Comparison of ENCODE assay signal across 10 cellular contexts in the genomic region with DNA sequence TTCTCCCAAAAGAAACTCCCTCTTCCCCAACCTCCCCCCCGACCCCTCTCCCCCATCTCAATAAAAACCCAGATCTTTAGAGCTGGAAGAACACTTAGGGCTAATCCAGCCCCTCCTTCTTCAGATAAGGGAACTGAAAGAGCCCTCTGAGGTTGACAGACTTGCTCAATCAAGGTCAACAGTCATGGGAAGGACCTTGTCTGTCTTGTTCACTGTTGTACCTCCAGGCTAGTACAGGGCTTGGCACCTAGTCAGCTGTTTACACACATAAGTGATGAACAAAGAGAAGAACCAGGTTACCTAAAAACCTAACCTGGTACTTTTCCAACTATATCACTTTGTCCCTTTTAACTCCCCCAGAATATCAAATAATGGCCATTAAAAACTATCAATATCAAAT. TPM values are rescaled to one million over a fixed set of nuclear protein-coding genes. Genes with fewer than 3 reads are reported as not detected.
DNase-seq lines count a peak whose midpoint lies in the region; ATAC-seq and TF ChIP-seq lines count a peak whose summit lies in the region.
"Had no signal": no experiment of that assay in that cellular context is flagged by ENCODE, and none has a peak within 500 bp of the region (broad histone marks: within the 10 kb centered on the region; RNA-seq: fewer than 3 reads in every experiment).

No MANE protein-coding gene starts in this region.

- no peak overlapping the region for H3K27ac Mint-ChIP-seq in activated CD8-positive, alpha-beta memory T cell treated with anti-CD3 and anti-CD28 coated beads, Interleukin-2, amount 10 ng/mL, durations not matched to agents 7 days and 5 days

- peaks cover 17 to 67% (median 44%) of the 10 kb centered on the region in 6 donors for H3K4me1 ChIP-seq in spleen

- H3K36me3 Mint-ChIP-seq in activated CD8-positive, alpha-beta memory T cell treated with anti-CD3 and anti-CD28 coated beads, Interleukin-2, amount 10 ng/mL, durations not matched to agents 7 days and 5 days: peaks cover 14% of the 10 kb centered on the region

- peak overlapping the region in 1 of 8 donors; percentile 82 for H3K4me3 ChIP-seq in spleen

- H3K9me3 Mint-ChIP-seq in activated CD8-positive, alpha-beta memory T cell treated with anti-CD3 and anti-CD28 coated beads, Interleukin-2, amount 10 ng/mL, durations not matched to agents 7 days and 5 days (ENCODE audit: low read depth): no peaks in the 10 kb centered on the region

- no peak for TF ChIP-seq CTCF in spleen (IDR thresholded peaks at IDR 0.05 in 8 of 11, conservative IDR thresholded peaks at IDR 0.05 in 3 of 11)

- H3K27ac ChIP-seq in spleen: peak overlapping the region in 6 of 8 donors; percentile 10 to 91 (median 86)

- no peaks in the 10 kb centered on the region for H3K27me3 ChIP-seq in spleen (replicated peaks in 1 of 7)

- in situ Hi-C loops in SK-MEL-5 (cut with HindIII; ENCODE audit: low pct_unique_long_range_greater_than_20kb, low sequenced_read_pairs): no loop called here

- no peak for TF ChIP-seq POLR2A in spleen (IDR thresholded peaks at IDR 0.05)

- H3K4me1 Mint-ChIP-seq in activated CD8-positive, alpha-beta memory T cell treated with anti-CD3 and anti-CD28 coated beads, Interleukin-2, amount 10 ng/mL, durations not matched to agents 7 days and 5 days: peaks cover 42% of the 10 kb centered on the region

- H3K4me3 Mint-ChIP-seq in activated CD8-positive, alpha-beta memory T cell treated with anti-CD3 and anti-CD28 coated beads, Interleukin-2, amount 10 ng/mL, durations not matched to agents 7 days and 5 days: peak overlapping the region; percentile 99

- no peaks in the 10 kb centered on the region for H3K36me3 ChIP-seq in spleen

- no peaks in the 10 kb centered on the region for H3K27me3 Mint-ChIP-seq in activated CD8-positive, alpha-beta memory T cell treated with anti-CD3 and anti-CD28 coated beads, Interleukin-2, amount 10 ng/mL, durations not matched to agents 7 days and 5 days

- intact Hi-C loops in spleen (cut with DNase I; ENCODE audit: low total_unique reads): loop anchor here (10.0 kb wide), 2 partner anchors 90 to 120 kb away; a partner anchor contains a TSS

- CTCF ChIA-PET in activated CD8-positive, alpha-beta memory T cell treated with anti-CD3 and anti-CD28 coated beads, Interleukin-2, amount 10 ng/mL, durations not matched to agents 7 days and 5 days (lab: Charles Lee): interaction anchor here (1.1 to 2.4 kb wide), 2 partner anchors 27 to 228 kb away, joined by 3 to 6 read pairs; no protein-coding TSS in a partner anchor

- no peak for ATAC-seq in activated CD8-positive, alpha-beta memory T cell treated with anti-CD3 and anti-CD28 coated beads, Interleukin-2, amount 10 ng/mL, durations not matched to agents 7 days and 5 days
- ATAC-seq in HG02610 (IDR thresholded peaks at IDR 0.05; ENCODE audit: unreplicated experiment): peak; percentile 43
- ATAC-seq in GM18858 (IDR thresholded peaks at IDR 0.05; ENCODE audit: unreplicated experiment): no peak

- no peak for DNase-seq in activated CD8-positive, alpha-beta memory T cell treated with anti-CD3 and anti-CD28 coated beads, Interleukin-2, amount 10 ng/mL, durations not matched to agents 7 days and 5 days
- DNase-seq in activated CD8-positive, alpha-beta memory T cell treated with anti-CD3 and anti-CD28 coated beads, Interleukin-2, amount 50 U/mL, for 48 hours: no peak
- DNase-seq in SK-MEL-5 (ENCODE audit: low read depth, low spot score) (peak; percentile 21), spleen (no peak), T1000 (lab: John Stamatoyannopoulos, UW) (no peak), SIG-M5 treated with dmso at 0.1 percent for 504 hours (lab: John Stamatoyannopoulos, UW; ENCODE audit: unreplicated experiment) (no peak)
- DNase-seq: central memory CD4-positive, alpha-beta T cell; NCI-H1417 treated with DMSO at 0.1 percent for 48 hours had no signal

- H3K9me3 ChIP-seq in spleen: no peaks in the 10 kb centered on the region

- WGBS in spleen, 5 donors: 68 to 86% (median 75%) methylated on average over 1 of the region's 1 CpG

RNA-seq across cellular contexts. Expression of a gene that starts 2.4 kb away (rescaled TPM):
- 10 to 100 TPM; 16.2 to 34.3 TPM for total RNA-seq in activated CD8-positive, alpha-beta memory T cell treated with anti-CD3 and anti-CD28 coated beads, Interleukin-2, amount 10 ng/mL, durations not matched to agents 7 days and 5 days
- 6.1 and 8.0 TPM in 2 replicates for total RNA-seq in SK-MEL-5 (2014; rRNA removed; shearing (Covaris generic))
- polyA plus RNA-seq in SK-MEL-5 (2015; cell fraction: cytosol; rRNA removed): 1.9 and 4.0 TPM in 2 replicates
- 10.9 and 15.2 TPM in 2 replicates for polyA plus RNA-seq in SK-MEL-5 (2015; cell fraction: nucleus; rRNA removed)
- 10 to 100 TPM; 16.8 to 24.1 (median 19.6) TPM for total RNA-seq in spleen
- polyA plus RNA-seq in spleen: 1 to 10 TPM; 4.8 to 5.8 (median 5.1) TPM
